Comparison of ENCODE assay signal across 19 cellular contexts in the genomic region with DNA sequence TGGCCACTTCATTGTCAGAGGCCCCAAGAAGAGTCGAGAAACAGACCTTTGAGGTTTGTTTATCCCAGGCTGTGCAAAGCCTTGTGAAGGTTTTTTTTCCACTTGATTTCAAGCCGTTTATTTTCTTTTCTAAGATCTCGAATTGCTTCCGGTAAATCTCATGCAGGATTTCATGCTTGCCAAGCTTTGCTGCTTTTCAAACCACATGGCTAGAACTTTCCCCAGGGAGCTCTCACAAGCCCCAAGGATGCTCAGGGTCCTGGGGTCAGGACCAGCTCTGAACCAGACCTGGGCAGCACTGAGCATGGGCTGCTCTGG. TPM values are rescaled to one million over a fixed set of nuclear protein-coding genes. Genes with fewer than 3 reads are reported as not detected.
DNase-seq lines count a peak whose midpoint lies in the region; ATAC-seq, FAIRE-seq and TF ChIP-seq lines count a peak whose summit lies in the region.
"Had no signal": no experiment of that assay in that cellular context is flagged by ENCODE, and none has a peak within 500 bp of the region (broad histone marks: within the 10 kb centered on the region; RNA-seq: fewer than 3 reads in every experiment).

No MANE protein-coding gene starts in this region.

- H4K5ac ChIP-seq in IMR-90 (ENCODE audit: low read depth, low read length): no peak overlapping the region; the same call in 1 of the 2 replicates

- DNase-seq in IMR-90: peak; percentile 52
- DNase-seq in endothelial cell of umbilical vein (ENCODE audit: low read depth, low spot score): peak; percentile 72
- DNase-seq in tibial artery: no peak
- DNase-seq: activated CD4-positive, alpha-beta T cell treated with anti-CD3 and anti-CD28 coated beads for 1 hour; activated naive CD4-positive, alpha-beta T cell treated with Interleukin-2 at 50 U/mL for 16 hours; endodermal cell; glutamatergic neuron; islet precursor cell; Kasumi-1; NCI-H226; pancreas; SHP77 treated with DMSO at 0.1 percent for 48 hours had no signal

- no peaks in the 10 kb centered on the region for H3K27me3 Mint-ChIP-seq in nephron (ENCODE audit: low read depth)
- H3K27me3 Mint-ChIP-seq in stimulated activated memory B cell treated with anti-CD40 and anti-IgM and Interleukin-4, amounts not matched to agents 10 μg/mL and 1 μg/mL and 100 μg/mL, for 72 hours: no peaks in the 10 kb centered on the region

- peak overlapping the region in 2 of 3 experiments; percentile 7 to 15 for H3K27ac Mint-ChIP-seq in nephron
- no peak overlapping the region for H3K27ac Mint-ChIP-seq in stimulated activated memory B cell treated with anti-CD40 and anti-IgM and Interleukin-4, amounts not matched to agents 10 μg/mL and 1 μg/mL and 100 μg/mL, for 72 hours
- H3K27ac Mint-ChIP-seq: CD14-positive monocyte, GM23338 had no signal

- H3K9me3 Mint-ChIP-seq in nephron: no peaks in the 10 kb centered on the region
- no peaks in the 10 kb centered on the region for H3K9me3 Mint-ChIP-seq in stimulated activated memory B cell treated with anti-CD40 and anti-IgM and Interleukin-4, amounts not matched to agents 10 μg/mL and 1 μg/mL and 100 μg/mL, for 72 hours
- H3K9me3 Mint-ChIP-seq: endodermal cell, GM23338 had no signal

- peaks cover 27% of the 10 kb centered on the region for H3K4me1 Mint-ChIP-seq in nephron
- no peaks in the 10 kb centered on the region for H3K4me1 Mint-ChIP-seq in stimulated activated memory B cell treated with anti-CD40 and anti-IgM and Interleukin-4, amounts not matched to agents 10 μg/mL and 1 μg/mL and 100 μg/mL, for 72 hours
- H3K4me1 Mint-ChIP-seq: CD14-positive monocyte, GM23338 had no signal

- ATAC-seq in IMR-90 (ENCODE audit: low read depth) (peak; percentile 82), HG02623 (IDR thresholded peaks at IDR 0.05; ENCODE audit: unreplicated experiment) (no peak), GM21515 (IDR thresholded peaks at IDR 0.05; ENCODE audit: unreplicated experiment) (no peak)
- no peak for ATAC-seq in stimulated activated memory B cell treated with anti-CD40 and anti-IgM and Interleukin-4, amounts not matched to agents 10 μg/mL and 1 μg/mL and 100 μg/mL, for 72 hours
- ATAC-seq: GM23338, pancreas had no signal

- POLR2A ChIA-PET in IMR-90 (lab: Charles Lee; ENCODE audit: unreplicated experiment) (no interaction called here), endothelial cell of umbilical vein (lab: Charles Lee) (no interaction called here)

- H3K4me1 ChIP-seq in IMR-90 (ENCODE audit: control insufficient read depth, insufficient read depth, low read length): peaks cover 9% of the 10 kb centered on the region
- peaks cover 4% of the 10 kb centered on the region for H3K4me1 ChIP-seq in endothelial cell of umbilical vein (ENCODE audit: control insufficient read depth, extremely low read depth, insufficient read depth, low read length)
- peaks cover 0 to 47% (median 26%) of the 10 kb centered on the region in 4 donors for H3K4me1 ChIP-seq in tibial artery

- H2AK9ac ChIP-seq in IMR-90 (replicated peaks; ENCODE audit: low read depth, low read length, poor library complexity): no peak overlapping the region

- CTCF ChIA-PET in IMR-90 (lab: Yijun Ruan, JAX): no interaction called here
- CTCF ChIA-PET in endothelial cell of umbilical vein (lab: Charles Lee): interaction anchor here (1.0 to 1.1 kb wide), 3 partner anchors 11 to 75 kb away, joined by 3 to 4 read pairs (median 3); no protein-coding TSS in a partner anchor

- WGBS in IMR-90 (ENCODE audit: extremely low coverage in 2 of 2, insufficient read length in 1 of 2), 2 experiments: 0% methylated on average over 3 of the region's 4 CpGs; no CpG with 5 or more reads in 1 of the 2 experiments

- peak overlapping the region; percentile 8; the same call in 1 of the 2 replicates for H3K23ac ChIP-seq in IMR-90 (ENCODE audit: low read depth, low read length)

- H3K27ac ChIP-seq in IMR-90 (ENCODE audit: insufficient read depth, low read length) (peak overlapping the region; percentile 43; the same call in 1 of the 2 replicates), endothelial cell of umbilical vein (ENCODE audit: insufficient read depth, low read depth, low read length) (no peak overlapping the region), tibial artery (peak overlapping the region; percentile 56 to 72)
- H3K27ac ChIP-seq: pancreas had no signal

- 0 out of 2 replicates have a peak overlapping the region, but pooled peaks have one; percentile 9 for H2BK20ac ChIP-seq in IMR-90 (ENCODE audit: low read depth, low read length)

- no peak for FAIRE-seq in endothelial cell of umbilical vein (lab: Jason Lieb, UNC)
- FAIRE-seq: pancreas had no signal

- H3K4me3 ChIP-seq in IMR-90 (ENCODE audit: insufficient read depth, low read depth, low read length) (no peak overlapping the region), endothelial cell of umbilical vein (replicated peaks in 1 of 3; ENCODE audit: insufficient read depth in 1 of 3, low read depth in 1 of 3, low read length in 3 of 3) (no peak overlapping the region), tibial artery (no peak overlapping the region)
- H3K4me3 ChIP-seq: GM23338, pancreas had no signal

- H3K4me2 ChIP-seq in IMR-90 (ENCODE audit: low read depth, low read length): no peak overlapping the region; the same call in 1 of the 2 replicates
- no peak overlapping the region for H3K4me2 ChIP-seq in endothelial cell of umbilical vein (ENCODE audit: insufficient read depth, low read length)
- H3K4me2 ChIP-seq: GM23338 had no signal

- H3K79me1 ChIP-seq in IMR-90 (ENCODE audit: low read depth in 1 of 2, low read length in 2 of 2): no peaks in the 10 kb centered on the region

- H2AFZ ChIP-seq in IMR-90 (replicated peaks; ENCODE audit: low read length, poor library complexity) (no peak overlapping the region), endothelial cell of umbilical vein (ENCODE audit: low read depth, low read length) (no peak overlapping the region)
- H2AFZ ChIP-seq: GM23338 had no signal

- H3K9ac ChIP-seq in IMR-90 (ENCODE audit: low read depth, low read length): no peak overlapping the region
- H3K9ac ChIP-seq in endothelial cell of umbilical vein (replicated peaks; ENCODE audit: extremely low read depth, insufficient read depth, low read length): no peak overlapping the region

- H3K79me2 ChIP-seq in endothelial cell of umbilical vein (ENCODE audit: control insufficient read depth, insufficient read depth, low read length): no peaks in the 10 kb centered on the region

- no peaks in the 10 kb centered on the region for H3K9me3 ChIP-seq in IMR-90 (ENCODE audit: control insufficient read depth, insufficient read depth, low read length)
- H3K9me3 ChIP-seq in endothelial cell of umbilical vein (replicated peaks; ENCODE audit: control insufficient read depth, insufficient read depth, low read length): no peaks in the 10 kb centered on the region
- no peaks in the 10 kb centered on the region for H3K9me3 ChIP-seq in tibial artery
- H3K9me3 ChIP-seq: pancreas had no signal

- H4K91ac ChIP-seq in IMR-90 (ENCODE audit: insufficient read depth, low read depth, low read length): no peak overlapping the region

- no peaks in the 10 kb centered on the region for H3K27me3 ChIP-seq in IMR-90 (ENCODE audit: control insufficient read depth, insufficient read depth, low read length)
- no peaks in the 10 kb centered on the region for H3K27me3 ChIP-seq in endothelial cell of umbilical vein (ENCODE audit: control insufficient read depth in 2 of 2, insufficient read depth in 2 of 2, low read length in 2 of 2)
- H3K27me3 ChIP-seq in tibial artery: no peaks in the 10 kb centered on the region
- H3K27me3 ChIP-seq: pancreas had no signal

- intact Hi-C loops in IMR-90 (cut with micrococcal nuclease): no loop called here
- intact Hi-C loops in endothelial cell of umbilical vein (cut with micrococcal nuclease): no loop called here
- intact Hi-C loops in tibial artery (cut with DNase I; ENCODE audit: low total_unique reads): no loop called here

- 0 out of 2 replicates have a peak overlapping the region, but pooled peaks have one; percentile 8 for H2BK120ac ChIP-seq in IMR-90 (ENCODE audit: low read depth, low read length)

- 0 out of 2 replicates have a peak overlapping the region, but pooled peaks have one; percentile 51 for H2AK5ac ChIP-seq in IMR-90 (ENCODE audit: low read depth, low read length)

- H4K20me1 ChIP-seq in IMR-90 (ENCODE audit: insufficient read depth, low read length): no peaks in the 10 kb centered on the region; the same call in 1 of the 2 replicates
- H4K20me1 ChIP-seq in endothelial cell of umbilical vein (replicated peaks; ENCODE audit: control insufficient read depth, extremely low read depth, insufficient read depth, low read length): no peaks in the 10 kb centered on the region

- dilution Hi-C loops in IMR-90 (cut with HindIII; ENCODE audit: low sequenced_read_pairs, unreplicated experiment) (no loop called here), endothelial cell of umbilical vein (cut with MboI; ENCODE audit: extremely low pct_ligation_motif_present, low sequenced_read_pairs) (no loop called here)

- no peak overlapping the region for H3K56ac ChIP-seq in IMR-90 (ENCODE audit: extremely low read depth, insufficient read depth, low read length)

- no peak overlapping the region for H2BK15ac ChIP-seq in IMR-90 (ENCODE audit: low read depth, low read length)

- H3K9me1 ChIP-seq in IMR-90 (ENCODE audit: insufficient read depth, low read length) (peaks cover 15% of the 10 kb centered on the region), endothelial cell of umbilical vein (replicated peaks; ENCODE audit: control insufficient read depth, extremely low read depth, insufficient read depth, low read length) (no peaks in the 10 kb centered on the region)

- H3K36me3 ChIP-seq in IMR-90 (ENCODE audit: control insufficient read depth, insufficient read depth, low read length) (no peaks in the 10 kb centered on the region), endothelial cell of umbilical vein (ENCODE audit: control insufficient read depth in 2 of 2, extremely low read depth in 1 of 2, insufficient read depth in 2 of 2, low read length in 2 of 2) (no peaks in the 10 kb centered on the region), tibial artery (peaks cover 0 to 15% (median 0%) of the 10 kb centered on the region in 3 donors)
- H3K36me3 ChIP-seq: pancreas had no signal

- H3K14ac ChIP-seq in IMR-90 (replicated peaks; ENCODE audit: low read depth, low read length): no peak overlapping the region

- TF ChIP-seq CTCF in IMR-90 (conservative IDR thresholded peaks at IDR 0.05; ENCODE audit: low read depth, low read length) (no peak), endothelial cell of umbilical vein (IDR thresholded peaks at IDR 0.05; ENCODE audit: extremely low read depth in 1 of 2, insufficient read depth in 1 of 2, low read depth in 1 of 2, low read length in 2 of 2) (no peak), nephron (IDR thresholded peaks at IDR 0.05; ENCODE audit: unreplicated experiment in 3 of 3) (no peak), tibial artery (IDR thresholded peaks at IDR 0.05) (no peak)

- H2BK5ac ChIP-seq in IMR-90 (ENCODE audit: low read depth, low read length, poor library complexity, severe bottlenecking): no peak overlapping the region

- BruUV-seq in IMR-90 (replicated peaks; lab: Mats Ljungman, UMichigan): no TSS peak
- no TSS peak for BruUV-seq in endothelial cell of umbilical vein (replicated peaks; lab: Mats Ljungman, UMichigan)

- H3K4me3 Mint-ChIP-seq in nephron: no peak overlapping the region
- no peak overlapping the region for H3K4me3 Mint-ChIP-seq in stimulated activated memory B cell treated with anti-CD40 and anti-IgM and Interleukin-4, amounts not matched to agents 10 μg/mL and 1 μg/mL and 100 μg/mL, for 72 hours
- H3K4me3 Mint-ChIP-seq: CD14-positive monocyte, endodermal cell, GM23338 had no signal

- TF ChIP-seq POLR2A in IMR-90 (IDR thresholded peaks at IDR 0.05; ENCODE audit: low read depth, low read length): no peak
- no peak for TF ChIP-seq POLR2A in endothelial cell of umbilical vein (IDR thresholded peaks at IDR 0.05; ENCODE audit: low read depth, low read length)

- no peak overlapping the region for H4K8ac ChIP-seq in IMR-90 (ENCODE audit: low read depth in 2 of 2, low read length in 2 of 2)

- H3K18ac ChIP-seq in IMR-90 (ENCODE audit: low read depth, low read length): no peak overlapping the region; the same call in 1 of the 2 replicates

- no peaks in the 10 kb centered on the region for H3K36me3 Mint-ChIP-seq in nephron (ENCODE audit: low read depth)
- H3K36me3 Mint-ChIP-seq in stimulated activated memory B cell treated with anti-CD40 and anti-IgM and Interleukin-4, amounts not matched to agents 10 μg/mL and 1 μg/mL and 100 μg/mL, for 72 hours: no peaks in the 10 kb centered on the region
- H3K36me3 Mint-ChIP-seq: CD14-positive monocyte had no signal

- in situ Hi-C loops in IMR-90 (cut with MboI; ENCODE audit: low sequenced_read_pairs): no loop called here

- peak overlapping the region; percentile 37; the same call in 1 of the 2 replicates for H3K4ac ChIP-seq in IMR-90 (ENCODE audit: low read depth, low read length)

- no peak for TF ChIP-seq RAD21 in IMR-90 (IDR thresholded peaks at IDR 0.05; ENCODE audit: low read length)

RNA-seq across cellular contexts. Expression of a gene that starts 48.0 kb away (rescaled TPM):
- total RNA-seq in IMR-90 (2012; rRNA removed): 0.18 and 0.28 TPM in 2 replicates
- polyA plus RNA-seq in IMR-90 (2012; rRNA removed): 0.39 and 0.55 TPM in 2 replicates
- polyA plus RNA-seq in IMR-90 (2012; cell fraction: cytosol; rRNA removed): 0.18 and 0.30 TPM in 2 replicates
- polyA plus RNA-seq in IMR-90 (2012; cell fraction: nucleus; rRNA removed; ENCODE audit: low replicate concordance): 0.87 and 1.2 TPM in 2 replicates
- total RNA-seq in endothelial cell of umbilical vein: 11.6 and 15.9 TPM in 2 replicates
- 10.5 and 11.7 TPM in 2 replicates for polyA plus RNA-seq in endothelial cell of umbilical vein
- 9.5 and 13.5 TPM in 2 replicates for polyA plus RNA-seq in endothelial cell of umbilical vein (2011; cell fraction: cytosol; rRNA removed)
- polyA plus RNA-seq in endothelial cell of umbilical vein (2011; cell fraction: nucleus; rRNA removed): 4.8 and 8.2 TPM in 2 replicates
- polyA plus RNA-seq in endothelial cell of umbilical vein (2012): 0.60 and 2.2 TPM in 2 replicates
- 10.5 and 12.4 TPM in 2 replicates for polyA minus RNA-seq in endothelial cell of umbilical vein
- 0.31 TPM for polyA minus RNA-seq in endothelial cell of umbilical vein (2011; cell fraction: cytosol; rRNA and poly(A)+ RNA removed)
- polyA minus RNA-seq in endothelial cell of umbilical vein (2011; cell fraction: nucleus; rRNA and poly(A)+ RNA removed): 1.7 and 2.9 TPM in 2 replicates
- total RNA-seq: T-helper 2 cell treated with Interferon-gamma antibody and Interleukin-4, amounts not matched to agents 100 ng/mL and 5 ng/mL, for 36 hours had no signal
- polyA plus RNA-seq: CD14-positive monocyte, GM23338 had no signal

Comparison
In these comparisons a context has a peak if more than half of its experiments do, and no peak if none do; other contexts are left out.
1. DNase-seq: peak in IMR-90 (single experiment) and endothelial cell of umbilical vein (single experiment); none in tibial artery (0 of 2).